20 cellular contexts compared by ENCODE assay signal in the genomic region with DNA sequence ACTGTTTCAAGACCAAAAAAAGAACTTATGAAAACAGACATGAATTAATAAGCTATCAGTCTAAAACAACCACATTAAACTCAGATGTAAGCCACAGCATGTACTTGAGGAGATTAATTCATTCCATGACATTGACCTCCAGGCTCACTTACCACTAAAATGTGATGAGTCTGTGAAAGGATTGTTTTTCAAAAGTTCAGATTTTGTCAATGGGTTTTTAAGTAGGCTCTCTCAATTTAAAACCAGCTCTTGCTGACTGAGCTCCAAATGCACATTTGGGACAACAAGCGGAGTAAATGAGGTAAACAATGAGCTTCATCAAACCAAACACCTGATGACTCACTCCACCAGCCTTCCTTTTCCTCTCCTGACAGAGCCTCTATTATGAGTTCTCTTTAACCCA.
DNase-seq lines count a peak whose midpoint lies in the region; FAIRE-seq and TF ChIP-seq lines count a peak whose summit lies in the region.
"Had no signal": no experiment of that assay in that cellular context is flagged by ENCODE, and none has a peak within 500 bp of the region (broad histone marks: within the 10 kb centered on the region; RNA-seq: fewer than 3 reads in every experiment).

No MANE protein-coding gene starts in this region.

- H3K9me3 ChIP-seq in suprapubic skin: no peaks in the 10 kb centered on the region
- H3K9me3 ChIP-seq: lower lobe of right lung, psoas muscle had no signal

- H3K4me1 ChIP-seq in suprapubic skin: no peaks in the 10 kb centered on the region
- H3K4me1 ChIP-seq: lower lobe of right lung, psoas muscle had no signal

- H3K36me3 ChIP-seq in bronchial epithelial cell (ENCODE audit: control insufficient read depth, insufficient read depth, low read length) (no peaks in the 10 kb centered on the region), suprapubic skin (no peaks in the 10 kb centered on the region)
- H3K36me3 ChIP-seq: lower lobe of right lung had no signal

- TF ChIP-seq CTCF in bronchial epithelial cell (IDR thresholded peaks at IDR 0.05; ENCODE audit: insufficient read depth, low read length, severe bottlenecking): no peak
- no peak for TF ChIP-seq CTCF in suprapubic skin (IDR thresholded peaks at IDR 0.05)

- H3K4me3 ChIP-seq in bronchial epithelial cell (ENCODE audit: low read depth, low read length) (no peak overlapping the region), suprapubic skin (no peak overlapping the region)
- H3K4me3 ChIP-seq: GM23338, lower lobe of right lung, psoas muscle had no signal

- DNase-seq in Caki2 (ENCODE audit: low read depth) (peak; percentile 13), M059J (ENCODE audit: low read depth) (peak; percentile 90), bronchial epithelial cell (ENCODE audit: low read depth) (peak; percentile 41), hepatic stellate cell (ENCODE audit: low spot score) (peak; percentile 4), NCI-H187 (lab: John Stamatoyannopoulos, UW) (no peak), activated gamma-delta T cell (lab: John Stamatoyannopoulos, UW) (no peak), suprapubic skin (ENCODE audit: low spot score in 2 of 2) (no peak)
- no peak for DNase-seq in stimulated activated CD8-positive, alpha-beta memory T cell treated with anti-CD3 and anti-CD28 coated beads, Interleukin-4, amount 100 ng/mL, for 48 hours
- DNase-seq: activated CD4-positive, CD25-positive, alpha-beta regulatory T cell; activated gamma-delta T cell treated with Interleukin-2 at 50 U/mL for 16 hours; aorta; DND-41; lower lobe of right lung; naive thymus-derived CD8-positive, alpha-beta T cell; NK-92 treated with Interleukin-12 subunit alpha and Interleukin-12 subunit beta, amount 100 ng/mL, for 24 hours; psoas muscle; Right ventricle myocardium superior; stimulated activated CD4-positive, alpha-beta T cell treated with anti-CD3 and anti-CD28 coated beads, Interleukin-12 subunit alpha, Interleukin-12 subunit beta, amount 100 ng/mL, for 4 hours; T-helper 2 cell had no signal

- in situ Hi-C loops in Caki2 (cut with HindIII; ENCODE audit: low pct_unique_long_range_greater_than_20kb, low sequenced_read_pairs): no loop called here

- no peaks in the 10 kb centered on the region for H3K27me3 ChIP-seq in bronchial epithelial cell (ENCODE audit: control insufficient read depth, insufficient read depth, low read length)
- H3K27me3 ChIP-seq in suprapubic skin: no peaks in the 10 kb centered on the region

- no peak for TF ChIP-seq EP300 in suprapubic skin (IDR thresholded peaks at IDR 0.05)

- no peak for TF ChIP-seq POLR2A in suprapubic skin (IDR thresholded peaks at IDR 0.05)

- WGBS in suprapubic skin: 87% methylated on average over 1 of the region's 1 CpG

- no peak overlapping the region for H3K27ac ChIP-seq in suprapubic skin
- H3K27ac ChIP-seq: lower lobe of right lung, psoas muscle had no signal

- FAIRE-seq in bronchial epithelial cell (lab: Jason Lieb, UNC): no peak

Comparison
In these comparisons a context has a peak if more than half of its experiments do, and no peak if none do; other contexts are left out.
1. DNase-seq: peak in Caki2 (single experiment), M059J (single experiment), bronchial epithelial cell (single experiment) and hepatic stellate cell (single experiment); none in NCI-H187 (0 of 2), stimulated activated CD8-positive, alpha-beta memory T cell treated with anti-CD3 and anti-CD28 coated beads, Interleukin-4, amount 100 ng/mL, for 48 hours (single experiment), activated gamma-delta T cell (single experiment) and suprapubic skin (0 of 2).